8 cellular contexts compared by ENCODE assay signal in the genomic region with DNA sequence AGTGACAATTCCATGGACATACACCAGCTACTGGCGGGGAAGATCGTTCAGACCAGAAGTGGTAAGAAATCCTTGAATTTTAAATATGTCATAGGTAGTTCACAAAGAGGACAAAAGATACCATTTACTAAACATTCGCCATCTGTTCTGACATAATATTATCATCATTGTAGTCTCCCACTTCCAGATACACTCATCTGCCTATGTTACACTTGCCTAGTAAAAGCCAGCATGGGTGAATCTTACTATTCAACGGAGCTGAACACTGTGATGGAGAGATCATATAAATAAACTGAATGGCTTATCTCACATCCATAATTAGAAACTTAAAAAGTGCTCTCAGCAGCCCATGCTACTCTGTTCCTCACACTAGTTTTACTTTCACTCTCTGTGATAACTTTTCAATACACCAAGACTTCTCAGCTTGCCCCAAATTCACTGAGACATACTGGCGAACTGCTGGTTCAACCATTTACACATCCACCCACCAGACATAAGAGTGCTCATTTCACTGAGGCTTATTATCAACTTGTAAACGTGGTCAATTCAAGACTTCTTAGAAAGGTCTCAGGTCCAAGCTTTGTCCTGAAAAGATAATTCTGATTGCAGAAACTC. TPM values are rescaled to one million over a fixed set of nuclear protein-coding genes. Genes with fewer than 3 reads are reported as not detected.
A peak's percentile ranks its signal among the peaks of the same experiment; 100 is the strongest.
DNase-seq lines count a peak whose midpoint lies in the region; ATAC-seq and TF ChIP-seq lines count a peak whose summit lies in the region.

No MANE protein-coding gene starts in this region.

- H3K4me1 ChIP-seq in DOHH2 (ENCODE audit: control insufficient read depth, low read length), result peaks cover 39% of the 10 kb centered on the region
- no peaks in the 10 kb centered on the region for H3K4me1 ChIP-seq in iPS DF 6.9 (ENCODE audit: control insufficient read depth, insufficient read depth, low read length)

- H3K4me1 Mint-ChIP-seq in stimulated activated naive CD8-positive, alpha-beta T cell treated with anti-CD3 and anti-CD28 coated beads, Interleukin-15, Interleukin-2, amounts not matched to agents 100 ng/mL and 50 ng/mL, for 24 hours (ENCODE audit: low read depth), result peaks cover 40% of the 10 kb centered on the region

- peaks cover 35% of the 10 kb centered on the region for H4K20me1 ChIP-seq in DOHH2 (ENCODE audit: control insufficient read depth, insufficient read depth, low read depth, low read length)

- ATAC-seq in GM21381 (IDR thresholded peaks at IDR 0.05; ENCODE audit: unreplicated experiment) (peak; percentile 53), HG03558 (IDR thresholded peaks at IDR 0.05; ENCODE audit: extremely low read depth, unreplicated experiment) (peak; percentile 45)
- peak; percentile 42 to 60 for ATAC-seq in activated naive CD4-positive, alpha-beta T cell treated with anti-CD3 and anti-CD28 coated beads, Interleukin-2, amount 50 U/mL, for 72 hours

- peak overlapping the region; percentile 80 for H3K4me2 ChIP-seq in DOHH2 (ENCODE audit: low read length)

- peaks cover 53% of the 10 kb centered on the region for H3K79me2 ChIP-seq in DOHH2 (ENCODE audit: control insufficient read depth, low read length)

- peaks cover 19 to 23% of the 10 kb centered on the region in 2 donors for H3K36me3 Mint-ChIP-seq in activated naive CD4-positive, alpha-beta T cell treated with anti-CD3 and anti-CD28 coated beads, Interleukin-2, amount 50 U/mL, for 72 hours
- peaks cover 27% of the 10 kb centered on the region for H3K36me3 Mint-ChIP-seq in stimulated activated naive CD8-positive, alpha-beta T cell treated with anti-CD3 and anti-CD28 coated beads, Interleukin-15, Interleukin-2, amounts not matched to agents 100 ng/mL and 50 ng/mL, for 24 hours (ENCODE audit: low read depth)

- peak overlapping the region; percentile 100 for H3K27ac Mint-ChIP-seq in activated naive CD4-positive, alpha-beta T cell treated with anti-CD3 and anti-CD28 coated beads, Interleukin-2, amount 50 U/mL, for 72 hours
- H3K27ac Mint-ChIP-seq in stimulated activated naive CD8-positive, alpha-beta T cell treated with anti-CD3 and anti-CD28 coated beads, Interleukin-15, Interleukin-2, amounts not matched to agents 100 ng/mL and 50 ng/mL, for 24 hours, result peak overlapping the region; percentile 96

- H3K36me3 ChIP-seq in DOHH2 (ENCODE audit: control insufficient read depth, low read length), result peaks cover 44% of the 10 kb centered on the region
- no peaks in the 10 kb centered on the region for H3K36me3 ChIP-seq in iPS DF 6.9 (ENCODE audit: control insufficient read depth, insufficient read depth, low read length)

- H3K27ac ChIP-seq in DOHH2 (ENCODE audit: low read depth, low read length), result peak overlapping the region; percentile 85
- H3K27ac ChIP-seq in iPS DF 6.9 (ENCODE audit: low read length), result no peak overlapping the region

- peak overlapping the region; percentile 98 for H3K4me3 ChIP-seq in DOHH2 (ENCODE audit: low read length)
- H3K4me3 ChIP-seq in iPS DF 6.9 (ENCODE audit: low read length), result peak overlapping the region; percentile 83; the same call in 1 of the 2 replicates

- 0 out of 2 replicates have a peak, but pooled peaks cover 2% of the 10 kb centered on the region for H3F3A ChIP-seq in DOHH2 (ENCODE audit: control insufficient read depth, insufficient read depth)

- H3K9me2 ChIP-seq in DOHH2 (replicated peaks; ENCODE audit: control insufficient read depth, low read length), result no peaks in the 10 kb centered on the region

- H3K9me3 ChIP-seq in DOHH2 (ENCODE audit: control insufficient read depth, insufficient read depth, low read length) (no peaks in the 10 kb centered on the region), iPS DF 6.9 (ENCODE audit: control insufficient read depth, insufficient read depth, low read length) (no peaks in the 10 kb centered on the region)

- no peaks in the 10 kb centered on the region for H3K9me3 Mint-ChIP-seq in activated naive CD4-positive, alpha-beta T cell treated with anti-CD3 and anti-CD28 coated beads, Interleukin-2, amount 50 U/mL, for 72 hours
- H3K9me3 Mint-ChIP-seq in stimulated activated naive CD8-positive, alpha-beta T cell treated with anti-CD3 and anti-CD28 coated beads, Interleukin-15, Interleukin-2, amounts not matched to agents 100 ng/mL and 50 ng/mL, for 24 hours, result no peaks in the 10 kb centered on the region

- no peak for TF ChIP-seq CTCF in DOHH2 (IDR thresholded peaks at IDR 0.05; ENCODE audit: low read depth, low read length, poor library complexity, severe bottlenecking)

- DNase-seq in activated naive CD4-positive, alpha-beta T cell treated with anti-CD3 and anti-CD28 coated beads, Interleukin-2, amount 50 U/mL, for 72 hours (ENCODE audit: low spot score in 2 of 2), result no peak
- DNase-seq in iPS DF 6.9 (ENCODE audit: low read depth, low spot score), result no peak
- no peak for DNase-seq in activated gamma-delta T cell treated with Interleukin-2 at 50 U/mL for 16 hours
- DNase-seq in NCI-H2029 treated with DMSO at 0.1 percent for 48 hours (lab: John Stamatoyannopoulos, UW), result no peak

- H3K27me3 Mint-ChIP-seq in stimulated activated naive CD8-positive, alpha-beta T cell treated with anti-CD3 and anti-CD28 coated beads, Interleukin-15, Interleukin-2, amounts not matched to agents 100 ng/mL and 50 ng/mL, for 24 hours, result no peaks in the 10 kb centered on the region

- H3K27me3 ChIP-seq in DOHH2 (ENCODE audit: control insufficient read depth, low read length), result no peaks in the 10 kb centered on the region
- H3K27me3 ChIP-seq in iPS DF 6.9 (ENCODE audit: control insufficient read depth, insufficient read depth, low read length), result no peaks in the 10 kb centered on the region

- H3K4me3 Mint-ChIP-seq in stimulated activated naive CD8-positive, alpha-beta T cell treated with anti-CD3 and anti-CD28 coated beads, Interleukin-15, Interleukin-2, amounts not matched to agents 100 ng/mL and 50 ng/mL, for 24 hours, result peak overlapping the region; percentile 94

- WGBS in iPS DF 6.9 (ENCODE audit: insufficient coverage, insufficient read length), result no CpG with 5 or more reads among the region's 6 CpGs

RNA-seq across cellular contexts. Expression of a gene that starts 0.5 kb away (rescaled TPM):
- 100 to 1,000 TPM; 211 to 248 TPM for total RNA-seq in activated naive CD4-positive, alpha-beta T cell treated with anti-CD3 and anti-CD28 coated beads, Interleukin-2, amount 50 U/mL, for 72 hours
